Comparison of ENCODE assay signal across 2 cellular contexts in the genomic region with DNA sequence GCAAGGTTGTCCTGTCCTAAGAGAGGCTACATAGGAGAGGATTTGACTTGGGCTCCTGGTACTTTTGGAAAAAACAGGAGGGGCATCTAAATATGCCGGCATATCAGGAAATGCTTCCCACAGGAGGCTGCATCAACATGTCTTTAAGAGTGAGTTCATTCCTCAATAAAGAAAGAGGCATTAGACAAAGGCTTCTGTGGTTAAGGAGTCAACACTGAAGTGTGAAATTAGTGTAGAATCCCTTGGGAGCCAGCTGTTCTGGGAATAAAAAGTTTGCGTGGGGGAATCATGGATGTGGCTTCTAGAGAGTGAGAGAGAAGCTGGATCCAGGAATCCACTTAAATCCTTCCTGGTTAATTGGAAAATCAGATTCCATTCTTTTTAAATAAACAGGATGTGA.
TF ChIP-seq lines count a peak whose summit lies in the region.

No MANE protein-coding gene starts in this region.

TF ChIP-seq in HEK293, 187 proteins besides CTCF, POLR2A, EP300 and RAD21 (continued from another document):
- no peak for TF ChIP-seq ZNF394 (tag by site-specific recombination; IDR thresholded peaks at IDR 0.05; ENCODE audit: borderline replicate concordance)

TF ChIP-seq in H1, 55 proteins besides CTCF, POLR2A, EP300 and RAD21:
- TF ChIP-seq RXRA (IDR thresholded peaks at IDR 0.05; ENCODE audit: insufficient read depth, low read depth, low read length) (no peak), SRF (IDR thresholded peaks at IDR 0.05; ENCODE audit: low read depth, low read length) (no peak), SP2 (IDR thresholded peaks at IDR 0.05; ENCODE audit: low read length) (no peak)
- TF ChIP-seq, protein P1, sequence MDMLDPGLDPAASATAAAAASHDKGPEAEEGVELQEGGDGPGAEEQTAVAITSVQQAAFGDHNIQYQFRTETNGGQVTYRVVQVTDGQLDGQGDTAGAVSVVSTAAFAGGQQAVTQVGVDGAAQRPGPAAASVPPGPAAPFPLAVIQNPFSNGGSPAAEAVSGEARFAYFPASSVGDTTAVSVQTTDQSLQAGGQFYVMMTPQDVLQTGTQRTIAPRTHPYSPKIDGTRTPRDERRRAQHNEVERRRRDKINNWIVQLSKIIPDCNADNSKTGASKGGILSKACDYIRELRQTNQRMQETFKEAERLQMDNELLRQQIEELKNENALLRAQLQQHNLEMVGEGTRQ (IDR thresholded peaks at IDR 0.05; ENCODE audit: low read length), result no peak
